25 cellular contexts compared by ENCODE assay signal in the genomic region with DNA sequence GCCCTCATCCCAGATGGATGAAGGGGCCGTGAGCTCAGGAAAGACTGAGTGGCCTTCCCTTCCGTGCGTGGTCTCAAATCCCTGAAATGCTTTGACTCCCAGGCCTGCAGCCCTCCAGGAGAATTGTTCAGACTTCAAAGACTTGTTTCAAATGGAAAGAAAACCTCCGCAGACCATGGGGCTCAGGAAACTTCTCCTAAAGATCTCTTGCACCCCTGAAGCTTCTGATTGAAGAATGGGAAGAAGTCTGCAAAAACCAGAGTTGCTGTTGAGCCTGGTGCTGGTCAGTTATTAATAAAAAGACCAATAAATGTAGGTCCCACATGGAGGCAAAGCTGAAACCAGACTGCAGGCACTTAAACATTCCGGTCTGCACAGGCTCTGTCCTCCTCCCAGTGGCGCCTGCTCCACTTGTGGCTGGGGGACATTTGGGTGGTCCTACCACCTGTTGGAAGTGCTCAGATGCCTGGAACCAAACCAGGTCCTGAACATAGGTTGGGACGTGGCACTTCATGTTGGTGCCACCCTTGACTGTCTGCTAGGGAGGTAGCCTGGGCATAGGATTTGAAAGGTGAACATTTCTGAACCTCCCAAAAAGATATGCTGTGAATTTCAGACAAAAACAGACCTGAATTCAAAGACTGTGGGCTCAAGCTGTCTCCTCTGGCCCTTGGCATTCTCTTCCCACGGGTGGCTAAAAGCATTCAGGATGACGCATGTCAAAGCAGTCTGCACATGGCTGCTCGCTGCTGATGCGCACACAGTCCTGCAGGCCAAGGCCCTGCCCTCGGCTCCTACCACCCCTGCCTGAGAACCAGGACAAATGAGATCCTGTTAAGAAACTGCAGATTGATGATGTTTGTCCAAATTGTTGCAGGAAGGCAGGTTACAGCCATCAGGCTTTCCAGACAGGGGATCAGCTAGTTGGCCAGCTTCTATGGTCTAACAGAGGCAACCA. TPM values are rescaled to one million over a fixed set of nuclear protein-coding genes. Genes with fewer than 3 reads are reported as not detected.
"Had no signal": no experiment of that assay in that cellular context is flagged by ENCODE, and none has a peak within 500 bp of the region (broad histone marks: within the 10 kb centered on the region; RNA-seq: fewer than 3 reads in every experiment).

No MANE protein-coding gene starts in this region.

- H3K27me3 ChIP-seq: body of pancreas, testis, uterus had no signal

- H3K9me3 ChIP-seq: body of pancreas, left lung, testis, uterus had no signal

- H2AFZ ChIP-seq: parathyroid adenoma had no signal

- H3K36me3 Mint-ChIP-seq: activated CD4-positive, alpha-beta memory T cell treated with anti-CD3 and anti-CD28 coated beads for 36 hours; activated naive CD8-positive, alpha-beta T cell treated with anti-CD3 and anti-CD28 coated beads, Interleukin-2, amount 10 ng/mL, durations not matched to agents 7 days and 5 days; naive thymus-derived CD4-positive, alpha-beta T cell; stimulated activated naive B cell treated with anti-CD40 and anti-IgM and Interleukin-4, amounts not matched to agents 10 μg/mL and 1 μg/mL and 100 μg/mL, for 72 hours had no signal

- DNase-seq: activated CD4-positive, alpha-beta memory T cell treated with anti-CD3 and anti-CD28 coated beads for 36 hours; activated CD4-positive, alpha-beta T cell treated with anti-CD3 and anti-CD28 coated beads for 48 hours; activated effector memory CD4-positive, alpha-beta T cell treated with Interleukin-2 at 50 U/mL for 16 hours; activated naive CD4-positive, alpha-beta T cell treated with anti-CD3 and anti-CD28 coated beads for 36 hours; activated naive CD8-positive, alpha-beta T cell treated with anti-CD3 and anti-CD28 coated beads, Interleukin-2, amount 10 ng/mL, durations not matched to agents 7 days and 5 days; activated T-cell treated with anti-CD3 and anti-CD28 coated beads, Interleukin-2, amount 50 U/mL, for 72 hours; body of pancreas; effector CD8-positive, alpha-beta T cell; foreskin melanocyte; hippocampal formation; kidney glomerular epithelial cell; left lung; mammary epithelial cell; naive thymus-derived CD4-positive, alpha-beta T cell; stimulated activated CD4-positive, alpha-beta T cell treated with anti-CD3 and anti-CD28 coated beads, Interleukin-2, amount 100 ng/mL, for 48 hours; stimulated activated CD8-positive, alpha-beta memory T cell treated with anti-CD3 and anti-CD28 coated beads, Interleukin-4, amount 100 ng/mL, for 48 hours; stimulated activated naive B cell treated with anti-CD40 and anti-IgM and Interleukin-4, amounts not matched to agents 10 μg/mL and 1 μg/mL and 100 μg/mL, for 72 hours; SW 1271; T-helper 17 cell; testis; trophoblast cell; uterus had no signal

- H3K27ac Mint-ChIP-seq: activated CD4-positive, alpha-beta memory T cell treated with anti-CD3 and anti-CD28 coated beads for 36 hours; activated naive CD4-positive, alpha-beta T cell treated with anti-CD3 and anti-CD28 coated beads for 36 hours; activated naive CD8-positive, alpha-beta T cell treated with anti-CD3 and anti-CD28 coated beads, Interleukin-2, amount 10 ng/mL, durations not matched to agents 7 days and 5 days; activated T-cell treated with anti-CD3 and anti-CD28 coated beads, Interleukin-2, amount 50 U/mL, for 72 hours; dendritic cell treated with granulocyte-macrophage colony-stimulating factor and Interleukin-4, amounts not matched to agents 40 ng/mL and 50 ng/mL, for 4 days; naive thymus-derived CD4-positive, alpha-beta T cell; stimulated activated naive B cell treated with anti-CD40 and anti-IgM and Interleukin-4, amounts not matched to agents 10 μg/mL and 1 μg/mL and 100 μg/mL, for 72 hours; T-helper 17 cell had no signal

- H3K4me3 Mint-ChIP-seq: activated CD4-positive, alpha-beta memory T cell treated with anti-CD3 and anti-CD28 coated beads for 36 hours; activated naive CD4-positive, alpha-beta T cell treated with anti-CD3 and anti-CD28 coated beads for 36 hours; activated naive CD8-positive, alpha-beta T cell treated with anti-CD3 and anti-CD28 coated beads, Interleukin-2, amount 10 ng/mL, durations not matched to agents 7 days and 5 days; activated T-cell treated with anti-CD3 and anti-CD28 coated beads, Interleukin-2, amount 50 U/mL, for 72 hours; dendritic cell treated with granulocyte-macrophage colony-stimulating factor and Interleukin-4, amounts not matched to agents 40 ng/mL and 50 ng/mL, for 4 days; naive thymus-derived CD4-positive, alpha-beta T cell; stimulated activated naive B cell treated with anti-CD40 and anti-IgM and Interleukin-4, amounts not matched to agents 10 μg/mL and 1 μg/mL and 100 μg/mL, for 72 hours; T-helper 17 cell had no signal

- H3K4me3 ChIP-seq: body of pancreas, left lung, testis, uterus had no signal

- H3K4me1 ChIP-seq: left lung, parathyroid adenoma, testis, uterus had no signal

- H3K27me3 Mint-ChIP-seq: dendritic cell treated with granulocyte-macrophage colony-stimulating factor and Interleukin-4, amounts not matched to agents 40 ng/mL and 50 ng/mL, for 4 days had no signal

- H3K36me3 ChIP-seq: left lung, uterus had no signal

- H3K9me3 Mint-ChIP-seq: activated CD4-positive, alpha-beta memory T cell treated with anti-CD3 and anti-CD28 coated beads for 36 hours; activated naive CD4-positive, alpha-beta T cell treated with anti-CD3 and anti-CD28 coated beads for 36 hours; activated naive CD8-positive, alpha-beta T cell treated with anti-CD3 and anti-CD28 coated beads, Interleukin-2, amount 10 ng/mL, durations not matched to agents 7 days and 5 days; activated T-cell treated with anti-CD3 and anti-CD28 coated beads, Interleukin-2, amount 50 U/mL, for 72 hours; dendritic cell treated with granulocyte-macrophage colony-stimulating factor and Interleukin-4, amounts not matched to agents 40 ng/mL and 50 ng/mL, for 4 days; stimulated activated naive B cell treated with anti-CD40 and anti-IgM and Interleukin-4, amounts not matched to agents 10 μg/mL and 1 μg/mL and 100 μg/mL, for 72 hours had no signal

- H3K27ac ChIP-seq: left lung, parathyroid adenoma, testis, uterus had no signal

- H3K9ac ChIP-seq: parathyroid adenoma had no signal

- ATAC-seq: activated T-cell treated with anti-CD3 and anti-CD28 coated beads, Interleukin-2, amount 50 U/mL, for 72 hours; left lung; naive thymus-derived CD4-positive, alpha-beta T cell; stimulated activated naive B cell treated with anti-CD40 and anti-IgM and Interleukin-4, amounts not matched to agents 10 μg/mL and 1 μg/mL and 100 μg/mL, for 72 hours; T-helper 17 cell had no signal

- H3K79me2 ChIP-seq: parathyroid adenoma had no signal

- H3K4me1 Mint-ChIP-seq: activated naive CD8-positive, alpha-beta T cell treated with anti-CD3 and anti-CD28 coated beads, Interleukin-2, amount 10 ng/mL, durations not matched to agents 7 days and 5 days; stimulated activated naive B cell treated with anti-CD40 and anti-IgM and Interleukin-4, amounts not matched to agents 10 μg/mL and 1 μg/mL and 100 μg/mL, for 72 hours had no signal

RNA-seq across cellular contexts. Expression of a gene that starts 36.2 kb away (rescaled TPM):
- total RNA-seq: activated CD4-positive, alpha-beta memory T cell treated with anti-CD3 and anti-CD28 coated beads for 36 hours; activated naive CD4-positive, alpha-beta T cell treated with anti-CD3 and anti-CD28 coated beads for 36 hours; activated naive CD8-positive, alpha-beta T cell treated with anti-CD3 and anti-CD28 coated beads, Interleukin-2, amount 10 ng/mL, durations not matched to agents 7 days and 5 days; activated T-cell treated with anti-CD3 and anti-CD28 coated beads, Interleukin-2, amount 50 U/mL, for 72 hours; chondrocyte had no signal
- polyA plus RNA-seq: naive thymus-derived CD4-positive, alpha-beta T cell had no signal
